32 cellular contexts compared by ENCODE assay signal in genomic region chr14:89750909-89751502, GRCh38.
DNase-seq lines count a peak whose midpoint lies in the region; ATAC-seq, FAIRE-seq and TF ChIP-seq lines count a peak whose summit lies in the region.
"Had no signal": no experiment of that assay in that cellular context is flagged by ENCODE, and none has a peak within 500 bp of the region (broad histone marks: within the 10 kb centered on the region; RNA-seq: fewer than 3 reads in every experiment).

No MANE protein-coding gene starts in this region.

- H3K4me1 ChIP-seq in HepG2 (ENCODE audit: insufficient read depth, low read length) (peaks cover 33% of the 10 kb centered on the region), right lobe of liver (no peaks in the 10 kb centered on the region)
- H3K4me1 ChIP-seq: breast epithelium, right atrium auricular region, tibial artery had no signal

- no peak overlapping the region for H3K4me2 ChIP-seq in HepG2 (ENCODE audit: low read depth, low read length)
- H3K4me2 ChIP-seq: hepatocyte had no signal

- H3K4me3 ChIP-seq in HepG2 (replicated peaks in 1 of 3; ENCODE audit: insufficient read depth in 1 of 3, low read depth in 2 of 3, low read length in 3 of 3) (no peak overlapping the region; a peak in 1 of 6 replicates), right lobe of liver (no peak overlapping the region)
- H3K4me3 ChIP-seq: adrenal gland, breast epithelium, coronary artery, esophagus muscularis mucosa, hepatocyte, pancreas, right atrium auricular region, tibial artery had no signal

- FAIRE-seq in HepG2 (lab: Jason Lieb, UNC): no peak
- FAIRE-seq: frontal cortex, pancreas had no signal

- POLR2A ChIA-PET in HepG2 (lab: Yijun Ruan, JAX): no interaction called here

- peak overlapping the region; percentile 52 for H3K27ac Mint-ChIP-seq in T-helper 1 cell treated with Interleukin-12 subunit alpha and Interleukin-12 subunit beta and Interleukin-4 antibody, amounts not matched to agents 30 μg/mL and 1 μg/mL, for 36 hours
- H3K27ac Mint-ChIP-seq in activated naive CD8-positive, alpha-beta T cell treated with anti-CD3 and anti-CD28 coated beads, Interleukin-2, amount 50 U/mL, for 24 hours: peak overlapping the region; percentile 40
- H3K27ac Mint-ChIP-seq: CD8-positive, alpha-beta T cell; stimulated activated memory B cell treated with anti-CD40 and anti-IgM and Interleukin-4, amounts not matched to agents 10 μg/mL and 1 μg/mL and 100 μg/mL, for 72 hours; WTC11 had no signal

- no peak for TF ChIP-seq RAD21 in HepG2 (CRISPR knock-in tag; IDR thresholded peaks at IDR 0.05)

- TF ChIP-seq POLR2A in HepG2 (IDR thresholded peaks at IDR 0.05; ENCODE audit: insufficient read depth in 1 of 2, low read depth in 2 of 2, low read length in 2 of 2) (no peak), right lobe of liver (IDR thresholded peaks at IDR 0.05) (no peak)

- no peak for TF ChIP-seq EP300 in HepG2 (IDR thresholded peaks at IDR 0.05; ENCODE audit: low read depth in 2 of 2, low read length in 2 of 2)
- TF ChIP-seq EP300 in HepG2 (CRISPR knock-in tag; IDR thresholded peaks at IDR 0.05; ENCODE audit: borderline replicate concordance): no peak

- no peaks in the 10 kb centered on the region for H3K27me3 Mint-ChIP-seq in T-helper 1 cell treated with Interleukin-12 subunit alpha and Interleukin-12 subunit beta and Interleukin-4 antibody, amounts not matched to agents 30 μg/mL and 1 μg/mL, for 36 hours (ENCODE audit: low read depth)
- H3K27me3 Mint-ChIP-seq in activated naive CD8-positive, alpha-beta T cell treated with anti-CD3 and anti-CD28 coated beads, Interleukin-2, amount 50 U/mL, for 24 hours: no peaks in the 10 kb centered on the region
- H3K27me3 Mint-ChIP-seq: natural killer cell treated with Interleukin-12 subunit alpha and Interleukin-12 subunit beta and Interleukin-15 and Interleukin-18, amount 100 ng/mL, for 72 hours; stimulated activated memory B cell treated with anti-CD40 and anti-IgM and Interleukin-4, amounts not matched to agents 10 μg/mL and 1 μg/mL and 100 μg/mL, for 72 hours had no signal

- H2AFZ ChIP-seq in HepG2 (ENCODE audit: low read length): no peak overlapping the region
- H2AFZ ChIP-seq: hepatocyte had no signal

- H3K27ac ChIP-seq in HepG2 (ENCODE audit: extremely low read length, insufficient read depth, low read length): no peak overlapping the region
- H3K27ac ChIP-seq in right lobe of liver: no peak overlapping the region
- H3K27ac ChIP-seq: 22Rv1, adrenal gland, breast epithelium, coronary artery, esophagus muscularis mucosa, hepatocyte, pancreas, tibial artery had no signal

- ATAC-seq in HepG2 (no peak), right lobe of liver (no peak)
- ATAC-seq in activated naive CD8-positive, alpha-beta T cell treated with anti-CD3 and anti-CD28 coated beads, Interleukin-2, amount 50 U/mL, for 24 hours: peak; percentile 58
- ATAC-seq: CD8-positive, alpha-beta T cell; HCT116; left lobe of liver; SK-N-SH treated with all-trans-retinoic acid at 6 μM for 48 hours; stimulated activated memory B cell treated with anti-CD40 and anti-IgM and Interleukin-4, amounts not matched to agents 10 μg/mL and 1 μg/mL and 100 μg/mL, for 72 hours; WTC11 had no signal

- H3K36me3 Mint-ChIP-seq in T-helper 1 cell treated with Interleukin-12 subunit alpha and Interleukin-12 subunit beta and Interleukin-4 antibody, amounts not matched to agents 30 μg/mL and 1 μg/mL, for 36 hours (ENCODE audit: low read depth): peaks cover 6% of the 10 kb centered on the region
- H3K36me3 Mint-ChIP-seq in activated naive CD8-positive, alpha-beta T cell treated with anti-CD3 and anti-CD28 coated beads, Interleukin-2, amount 50 U/mL, for 24 hours (ENCODE audit: low read depth): no peaks in the 10 kb centered on the region
- H3K36me3 Mint-ChIP-seq: CD8-positive, alpha-beta T cell; stimulated activated memory B cell treated with anti-CD40 and anti-IgM and Interleukin-4, amounts not matched to agents 10 μg/mL and 1 μg/mL and 100 μg/mL, for 72 hours had no signal

- H3K9me3 ChIP-seq in HepG2 (ENCODE audit: low read length) (no peaks in the 10 kb centered on the region), right lobe of liver (no peaks in the 10 kb centered on the region)
- H3K9me3 ChIP-seq: adrenal gland, esophagus muscularis mucosa, pancreas, right atrium auricular region, tibial artery had no signal

- no peaks in the 10 kb centered on the region for H3K79me2 ChIP-seq in HepG2 (ENCODE audit: insufficient read depth, low read length)
- H3K79me2 ChIP-seq: hepatocyte had no signal

- no peaks in the 10 kb centered on the region for H4K20me1 ChIP-seq in HepG2 (ENCODE audit: insufficient read depth, low read length)

- H3K27me3 ChIP-seq in HepG2 (ENCODE audit: control insufficient read depth in 1 of 2, insufficient read depth in 2 of 2, low read length in 2 of 2): no peaks in the 10 kb centered on the region; a peak in 1 of 5 replicates
- H3K27me3 ChIP-seq in right lobe of liver: no peaks in the 10 kb centered on the region
- H3K27me3 ChIP-seq: adrenal gland, breast epithelium, esophagus muscularis mucosa, hepatocyte, pancreas, right atrium auricular region, tibial artery had no signal

- H3K9me3 Mint-ChIP-seq in T-helper 1 cell treated with Interleukin-12 subunit alpha and Interleukin-12 subunit beta and Interleukin-4 antibody, amounts not matched to agents 30 μg/mL and 1 μg/mL, for 36 hours: peaks cover 30% of the 10 kb centered on the region
- peaks cover 14% of the 10 kb centered on the region for H3K9me3 Mint-ChIP-seq in activated naive CD8-positive, alpha-beta T cell treated with anti-CD3 and anti-CD28 coated beads, Interleukin-2, amount 50 U/mL, for 24 hours

- no peak overlapping the region for H3K9ac ChIP-seq in HepG2 (ENCODE audit: insufficient read depth, low read depth, low read length)

- H3K4me1 Mint-ChIP-seq in T-helper 1 cell treated with Interleukin-12 subunit alpha and Interleukin-12 subunit beta and Interleukin-4 antibody, amounts not matched to agents 30 μg/mL and 1 μg/mL, for 36 hours (ENCODE audit: low read depth): peaks cover 12% of the 10 kb centered on the region
- peaks cover 32% of the 10 kb centered on the region for H3K4me1 Mint-ChIP-seq in activated naive CD8-positive, alpha-beta T cell treated with anti-CD3 and anti-CD28 coated beads, Interleukin-2, amount 50 U/mL, for 24 hours
- H3K4me1 Mint-ChIP-seq: stimulated activated memory B cell treated with anti-CD40 and anti-IgM and Interleukin-4, amounts not matched to agents 10 μg/mL and 1 μg/mL and 100 μg/mL, for 72 hours had no signal

- 26% methylated on average over 5 of the region's 5 CpGs for WGBS in HepG2 (ENCODE audit: low lambda C conversion rate)
- 42% methylated on average over 5 of the region's 5 CpGs for WGBS in right lobe of liver (ENCODE audit: insufficient coverage, low coverage, low lambda C conversion rate, missing lambda C conversion rate)

- CTCF ChIA-PET in HepG2 (lab: Yijun Ruan, JAX; ENCODE audit: low intra/inter-chr PET ratio, low total read pairs): no interaction called here

- DNase-seq in T-helper 1 cell (no peak), HepG2 (ENCODE audit: low spot score) (no peak), right lobe of liver (no peak), superior temporal gyrus (ENCODE audit: extremely low spot score) (peak; percentile 22), NAMALWA (ENCODE audit: low spot score) (no peak)
- DNase-seq in activated naive CD8-positive, alpha-beta T cell treated with anti-CD3 and anti-CD28 coated beads, Interleukin-2, amount 50 U/mL, for 24 hours: no peak
- DNase-seq in central memory CD4-positive, alpha-beta T cell: no peak
- DNase-seq: activated CD8-positive, alpha-beta memory T cell treated with anti-CD3 and anti-CD28 coated beads, Interleukin-2, amount 50 U/mL, for 4 hours; adrenal gland; CD8-positive, alpha-beta T cell; GDM1; immature natural killer cell; midbrain; NCI-H1436 treated with DMSO at 0.1 percent for 48 hours; NCI-H526 treated with DMSO at 0.1 percent for 48 hours; pancreas; T-helper 9 cell; tibial artery had no signal

- no peak overlapping the region for H3K4me3 Mint-ChIP-seq in T-helper 1 cell treated with Interleukin-12 subunit alpha and Interleukin-12 subunit beta and Interleukin-4 antibody, amounts not matched to agents 30 μg/mL and 1 μg/mL, for 36 hours
- no peak overlapping the region for H3K4me3 Mint-ChIP-seq in activated naive CD8-positive, alpha-beta T cell treated with anti-CD3 and anti-CD28 coated beads, Interleukin-2, amount 50 U/mL, for 24 hours
- H3K4me3 Mint-ChIP-seq: CD8-positive, alpha-beta T cell; immature natural killer cell; natural killer cell treated with Interleukin-12 subunit alpha and Interleukin-12 subunit beta and Interleukin-15 and Interleukin-18, amount 100 ng/mL, for 72 hours; stimulated activated memory B cell treated with anti-CD40 and anti-IgM and Interleukin-4, amounts not matched to agents 10 μg/mL and 1 μg/mL and 100 μg/mL, for 72 hours; WTC11 had no signal

- TF ChIP-seq CTCF in HepG2 (CRISPR knock-in tag; IDR thresholded peaks at IDR 0.05): no peak
- no peak for TF ChIP-seq CTCF in right lobe of liver (IDR thresholded peaks at IDR 0.05)

- H3K36me3 ChIP-seq in HepG2 (replicated peaks in 1 of 2; ENCODE audit: control insufficient read depth in 1 of 2, insufficient read depth in 2 of 2, low read length in 2 of 2) (no peaks in the 10 kb centered on the region), right lobe of liver (no peaks in the 10 kb centered on the region)
- H3K36me3 ChIP-seq: adrenal gland, breast epithelium, esophagus muscularis mucosa, pancreas, right atrium auricular region, tibial artery had no signal

- no TSS peak for BruUV-seq in HepG2 (replicated peaks; lab: Mats Ljungman, UMichigan)

- in situ Hi-C loops in HepG2 (cut with HindIII; ENCODE audit: extremely low pct_ligation_motif_present, low pct_unique_long_range_greater_than_20kb): loop anchor here (25.0 kb wide), 1 partner anchor 714 kb away; no protein-coding TSS in a partner anchor

- intact Hi-C loops in HepG2 (cut with micrococcal nuclease; ENCODE audit: unreplicated experiment) (no loop called here), right lobe of liver (cut with DNase I) (no loop called here)

TF ChIP-seq in HepG2, 621 proteins besides CTCF, POLR2A, EP300 and RAD21:
- TF ChIP-seq ZNF850 (CRISPR knock-in tag; conservative IDR thresholded peaks at IDR 0.05) (no peak), MNT (IDR thresholded peaks at IDR 0.05) (peak; percentile 90)
